29 cellular contexts compared by ENCODE assay signal in the genomic region with DNA sequence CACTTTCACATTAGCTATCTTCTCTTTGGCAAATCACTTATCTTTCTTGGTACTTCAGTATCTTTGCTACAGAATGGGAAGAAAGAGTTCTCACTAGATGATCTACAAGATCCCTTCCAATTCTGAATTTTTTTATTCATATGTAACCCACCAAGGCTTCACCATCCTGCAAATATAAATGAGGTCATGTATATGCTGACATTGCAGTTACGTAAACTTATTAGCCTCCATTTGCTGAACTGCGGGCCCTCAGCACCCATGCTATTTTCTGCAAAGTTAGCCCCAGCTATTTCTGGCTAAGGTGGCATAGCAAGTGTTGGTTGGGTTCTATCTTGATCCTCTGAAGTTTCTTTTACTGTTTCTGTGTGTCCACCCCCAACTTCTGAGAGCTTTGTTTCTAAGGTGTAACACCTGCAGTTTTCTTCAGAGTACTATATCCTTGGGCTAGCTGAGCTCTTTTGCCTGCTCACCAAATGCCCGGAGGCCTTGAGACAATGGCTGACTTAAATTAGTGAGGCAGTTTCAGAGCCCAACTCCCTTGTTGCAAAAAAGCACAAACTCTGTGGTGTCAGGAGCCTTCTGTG.
"Had no signal": no experiment of that assay in that cellular context is flagged by ENCODE, and none has a peak within 500 bp of the region (broad histone marks: within the 10 kb centered on the region; RNA-seq: fewer than 3 reads in every experiment).

No MANE protein-coding gene starts in this region.

- ATAC-seq: activated CD8-positive, alpha-beta T cell treated with anti-CD3 and anti-CD28 coated beads for 36 hours had no signal

- H3K4me3 ChIP-seq: ascending aorta, breast epithelium had no signal

- H3K27ac Mint-ChIP-seq: activated CD4-positive, alpha-beta T cell treated with anti-CD3 and anti-CD28 coated beads, Interleukin-2, amount 10 ng/mL, durations not matched to agents 24 days and 14 days; activated CD8-positive, alpha-beta T cell treated with anti-CD3 and anti-CD28 coated beads for 36 hours; activated naive CD4-positive, alpha-beta T cell treated with anti-CD3 and anti-CD28 coated beads, Interleukin-2, amount 50 U/mL, for 24 hours; activated naive CD8-positive, alpha-beta T cell treated with anti-CD3 and anti-CD28 coated beads, Interleukin-2, amount 10 ng/mL, durations not matched to agents 7 days and 5 days; activated T-helper 2 cell treated with anti-CD3 and anti-CD28 coated beads, Interferon-gamma antibody, Interleukin-2, Interleukin-4, amounts not matched to agents 10 μg/mL and 5 μg/mL and 100 μg/mL, durations not matched to agents 14 hours and 24 hours and 36 hours had no signal

- H3K27me3 ChIP-seq: ascending aorta, breast epithelium had no signal

- H3K36me3 ChIP-seq: ascending aorta, breast epithelium, WERI-Rb-1 had no signal

- H3K27ac ChIP-seq: ascending aorta, WERI-Rb-1 had no signal

- H3K9me3 Mint-ChIP-seq: activated CD4-positive, alpha-beta T cell treated with anti-CD3 and anti-CD28 coated beads, Interleukin-2, amount 10 ng/mL, durations not matched to agents 24 days and 14 days; activated CD8-positive, alpha-beta T cell treated with anti-CD3 and anti-CD28 coated beads for 36 hours; activated naive CD4-positive, alpha-beta T cell treated with anti-CD3 and anti-CD28 coated beads, Interleukin-2, amount 50 U/mL, for 24 hours; activated naive CD8-positive, alpha-beta T cell treated with anti-CD3 and anti-CD28 coated beads, Interleukin-2, amount 10 ng/mL, durations not matched to agents 7 days and 5 days; activated T-helper 2 cell treated with anti-CD3 and anti-CD28 coated beads, Interferon-gamma antibody, Interleukin-2, Interleukin-4, amounts not matched to agents 10 μg/mL and 5 μg/mL and 100 μg/mL, durations not matched to agents 14 hours and 24 hours and 36 hours had no signal

- H3K36me3 Mint-ChIP-seq: activated naive CD4-positive, alpha-beta T cell treated with anti-CD3 and anti-CD28 coated beads, Interleukin-2, amount 50 U/mL, for 24 hours; activated naive CD8-positive, alpha-beta T cell treated with anti-CD3 and anti-CD28 coated beads, Interleukin-2, amount 10 ng/mL, durations not matched to agents 7 days and 5 days had no signal

- H3K9me3 ChIP-seq: ascending aorta, breast epithelium had no signal

- H3K4me1 ChIP-seq: ascending aorta, breast epithelium had no signal

- DNase-seq: activated CD4-positive, alpha-beta T cell treated with anti-CD3 and anti-CD28 coated beads for 1 hour; activated CD4-positive, alpha-beta T cell treated with anti-CD3 and anti-CD28 coated beads, Interleukin-2, amount 10 ng/mL, durations not matched to agents 24 days and 14 days; activated CD4-positive, alpha-beta T cell treated with anti-CD3 and anti-CD28 coated beads, Interleukin-2, amount 50 U/mL, for 4 hours; activated CD4-positive, CD25-positive, alpha-beta regulatory T cell; activated CD8-positive, alpha-beta T cell treated with anti-CD3 and anti-CD28 coated beads for 36 hours; activated gamma-delta T cell; activated naive CD4-positive, alpha-beta T cell treated with Interleukin-2 at 50 U/mL for 16 hours; activated naive CD8-positive, alpha-beta T cell treated with anti-CD3 and anti-CD28 coated beads, Interleukin-2, amount 10 ng/mL, durations not matched to agents 7 days and 5 days; activated T-cell treated with anti-CD3 and anti-CD28 coated beads, Interleukin-2, amount 50 U/mL, for 1 hour; amygdala; Karpas-422; NCI-H1048; NCI-H1417; NCI-H146; NCI-H187; NCI-H2029 treated with DMSO at 0.1 percent for 48 hours; NCI-H2107; NCI-H2171; NCI-H510A; NCI-H526; NCI-H748 treated with DMSO at 0.1 percent for 48 hours; OCI-M1; Right ventricle myocardium superior; T1000; WERI-Rb-1 had no signal

- H3K27me3 Mint-ChIP-seq: activated CD4-positive, alpha-beta T cell treated with anti-CD3 and anti-CD28 coated beads, Interleukin-2, amount 10 ng/mL, durations not matched to agents 24 days and 14 days; activated naive CD8-positive, alpha-beta T cell treated with anti-CD3 and anti-CD28 coated beads, Interleukin-2, amount 10 ng/mL, durations not matched to agents 7 days and 5 days had no signal

- H3K4me1 Mint-ChIP-seq: activated CD4-positive, alpha-beta T cell treated with anti-CD3 and anti-CD28 coated beads, Interleukin-2, amount 10 ng/mL, durations not matched to agents 24 days and 14 days; activated naive CD8-positive, alpha-beta T cell treated with anti-CD3 and anti-CD28 coated beads, Interleukin-2, amount 10 ng/mL, durations not matched to agents 7 days and 5 days had no signal

- H3K4me3 Mint-ChIP-seq: activated CD4-positive, alpha-beta T cell treated with anti-CD3 and anti-CD28 coated beads, Interleukin-2, amount 10 ng/mL, durations not matched to agents 24 days and 14 days; activated CD8-positive, alpha-beta T cell treated with anti-CD3 and anti-CD28 coated beads for 36 hours; activated naive CD4-positive, alpha-beta T cell treated with anti-CD3 and anti-CD28 coated beads, Interleukin-2, amount 50 U/mL, for 24 hours; activated naive CD8-positive, alpha-beta T cell treated with anti-CD3 and anti-CD28 coated beads, Interleukin-2, amount 10 ng/mL, durations not matched to agents 7 days and 5 days had no signal
